In the genomic region with DNA sequence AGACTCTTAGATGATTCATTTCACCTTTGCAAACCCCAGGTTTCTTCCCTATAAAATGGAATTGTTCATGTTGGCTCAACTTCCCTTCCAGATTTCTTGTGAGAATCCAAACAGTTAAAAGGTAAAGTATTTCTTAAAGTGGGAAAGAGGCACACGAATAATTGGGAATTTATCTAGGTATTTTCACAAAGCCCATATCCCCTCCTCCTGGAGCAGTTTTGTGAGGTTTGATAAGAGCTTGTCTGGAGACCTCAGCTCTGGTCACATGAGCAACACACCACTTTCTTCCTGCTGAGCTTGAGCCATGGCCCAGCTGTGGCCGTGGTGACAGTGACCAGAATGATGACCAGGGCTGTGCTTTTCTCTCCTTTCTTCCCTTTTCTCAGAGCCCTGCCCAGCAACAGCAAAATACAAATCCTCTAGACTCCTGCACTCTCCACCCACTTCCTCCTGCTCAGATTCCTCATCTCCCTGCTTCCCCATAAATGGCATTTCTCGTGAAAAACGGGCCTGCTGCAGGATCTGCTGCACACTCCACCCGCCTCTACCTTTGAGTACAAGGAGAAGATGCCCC, we compare ENCODE assay signal across 15 cellular contexts.
A peak's percentile ranks its signal among the peaks of the same experiment; 100 is the strongest.
DNase-seq lines count a peak whose midpoint lies in the region; ATAC-seq and TF ChIP-seq lines count a peak whose summit lies in the region.
"Had no signal": no experiment of that assay in that cellular context is flagged by ENCODE, and none has a peak within 500 bp of the region (broad histone marks: within the 10 kb centered on the region; RNA-seq: fewer than 3 reads in every experiment).

No MANE protein-coding gene starts in this region.

- peak; percentile 85 for ATAC-seq in left ventricle myocardium superior

- TF ChIP-seq CTCF in H9 (conservative IDR thresholded peaks at IDR 0.05) (no peak), parathyroid adenoma (IDR thresholded peaks at IDR 0.05) (no peak)

- H3K56ac ChIP-seq in H9 (ENCODE audit: insufficient read length, low read depth, low read length): no peak overlapping the region

- H3K79me2 ChIP-seq in H9 (ENCODE audit: insufficient read depth, low read length): no peaks in the 10 kb centered on the region
- H3K79me2 ChIP-seq in parathyroid adenoma: no peaks in the 10 kb centered on the region
- no peaks in the 10 kb centered on the region for H3K79me2 ChIP-seq in Karpas-422 (ENCODE audit: low read length)

- H3K14ac ChIP-seq in H9 (ENCODE audit: insufficient read depth, low read length): peak overlapping the region; percentile 56; the same call in 1 of the 2 replicates

- no peak for DNase-seq in H9
- DNase-seq in UCSD-AML1 (lab: John Stamatoyannopoulos, UW; ENCODE audit: unreplicated experiment): peak; percentile 12
- DNase-seq in left ventricle myocardium superior: peak; percentile 42
- no peak for DNase-seq in stimulated activated CD4-positive, alpha-beta T cell treated with anti-CD3 and anti-CD28 coated beads, Interleukin-2, amount 100 ng/mL, for 48 hours
- DNase-seq in activated T-helper 2 cell treated with anti-CD3 and anti-CD28 coated beads, Interferon-gamma antibody, Interleukin-2, Interleukin-4, amounts not matched to agents 10 μg/mL and 5 μg/mL and 100 μg/mL, durations not matched to agents 14 hours and 24 hours and 36 hours (ENCODE audit: low spot score): no peak
- no peak for DNase-seq in Karpas-422
- DNase-seq in foreskin melanocyte: no peak
- DNase-seq: activated CD4-positive, alpha-beta T cell treated with anti-CD3 and anti-CD28 coated beads for 4 hours; NCI-H187 treated with DMSO at 0.1 percent for 48 hours; stimulated activated CD4-positive, alpha-beta T cell treated with anti-CD3 and anti-CD28 coated beads, Interleukin-4, amount 100 ng/mL, for 4 hours had no signal

- H2BK20ac ChIP-seq in H9 (ENCODE audit: low read depth, low read length, poor library complexity, severe bottlenecking): no peak overlapping the region

- H4K20me1 ChIP-seq in H9 (ENCODE audit: control insufficient read depth, insufficient read depth, insufficient read length): no peaks in the 10 kb centered on the region
- H4K20me1 ChIP-seq in Karpas-422 (ENCODE audit: insufficient read depth, low read depth, low read length): no peaks in the 10 kb centered on the region

- H3K27ac Mint-ChIP-seq in H9: no peak overlapping the region
- H3K27ac Mint-ChIP-seq in activated T-helper 2 cell treated with anti-CD3 and anti-CD28 coated beads, Interferon-gamma antibody, Interleukin-2, Interleukin-4, amounts not matched to agents 10 μg/mL and 5 μg/mL and 100 μg/mL, durations not matched to agents 14 hours and 24 hours and 36 hours: no peak overlapping the region
- H3K27ac Mint-ChIP-seq: memory B cell; stimulated activated naive CD8-positive, alpha-beta T cell treated with anti-CD3 and anti-CD28 coated beads, Interleukin-15, Interleukin-2, amounts not matched to agents 100 ng/mL and 50 ng/mL, for 24 hours had no signal

- no peak overlapping the region for H2BK15ac ChIP-seq in H9 (ENCODE audit: low read depth, low read length)

- no peak overlapping the region for H4K91ac ChIP-seq in H9 (ENCODE audit: insufficient read length, low read depth, low read length)

- H3K9me3 Mint-ChIP-seq in H9: no peaks in the 10 kb centered on the region; a peak in 1 of 5 replicates
- no peaks in the 10 kb centered on the region for H3K9me3 Mint-ChIP-seq in activated T-helper 2 cell treated with anti-CD3 and anti-CD28 coated beads, Interferon-gamma antibody, Interleukin-2, Interleukin-4, amounts not matched to agents 10 μg/mL and 5 μg/mL and 100 μg/mL, durations not matched to agents 14 hours and 24 hours and 36 hours
- H3K9me3 Mint-ChIP-seq: stimulated activated naive CD8-positive, alpha-beta T cell treated with anti-CD3 and anti-CD28 coated beads, Interleukin-15, Interleukin-2, amounts not matched to agents 100 ng/mL and 50 ng/mL, for 24 hours had no signal

- H3K27ac ChIP-seq in H9 (ENCODE audit: insufficient read length, low read depth, low read length): no peak overlapping the region
- H3K27ac ChIP-seq in parathyroid adenoma: no peak overlapping the region
- H3K27ac ChIP-seq in Karpas-422 (ENCODE audit: low read length): no peak overlapping the region
- H3K27ac ChIP-seq: C4-2B, prostate gland had no signal

- H3K79me1 ChIP-seq in H9 (ENCODE audit: insufficient read depth, low read depth, low read length, poor library complexity, severe bottlenecking): no peaks in the 10 kb centered on the region

- H3K4me2 ChIP-seq in H9 (ENCODE audit: insufficient read depth, insufficient read length, low read length): no peak overlapping the region
- no peak overlapping the region for H3K4me2 ChIP-seq in parathyroid adenoma (ENCODE audit: low read length)
- no peak overlapping the region for H3K4me2 ChIP-seq in Karpas-422 (ENCODE audit: low read depth, low read length, poor library complexity, severe bottlenecking)

- H2AK5ac ChIP-seq in H9 (ENCODE audit: insufficient read length, low read length): no peak overlapping the region

- no peaks in the 10 kb centered on the region for H3K36me3 Mint-ChIP-seq in H9 (ENCODE audit: insufficient read depth in 1 of 3, low read depth in 3 of 3)
- H3K36me3 Mint-ChIP-seq in activated T-helper 2 cell treated with anti-CD3 and anti-CD28 coated beads, Interferon-gamma antibody, Interleukin-2, Interleukin-4, amounts not matched to agents 10 μg/mL and 5 μg/mL and 100 μg/mL, durations not matched to agents 14 hours and 24 hours and 36 hours (ENCODE audit: low read depth): no peaks in the 10 kb centered on the region
- H3K36me3 Mint-ChIP-seq: memory B cell had no signal

- no peak overlapping the region for H2BK12ac ChIP-seq in H9 (ENCODE audit: insufficient read length, low read depth, low read length)

- H3T11ph ChIP-seq in H9 (ENCODE audit: low read length): no peak overlapping the region

- H3K27me3 Mint-ChIP-seq in H9 (ENCODE audit: low read depth): no peaks in the 10 kb centered on the region; the same call in none of the 2 replicates
- peaks cover 14% of the 10 kb centered on the region for H3K27me3 Mint-ChIP-seq in activated T-helper 2 cell treated with anti-CD3 and anti-CD28 coated beads, Interferon-gamma antibody, Interleukin-2, Interleukin-4, amounts not matched to agents 10 μg/mL and 5 μg/mL and 100 μg/mL, durations not matched to agents 14 hours and 24 hours and 36 hours (ENCODE audit: low read depth)

- H2BK120ac ChIP-seq in H9 (ENCODE audit: low read depth, low read length, poor library complexity, severe bottlenecking): no peak overlapping the region

- no peak overlapping the region for H2BK5ac ChIP-seq in H9 (ENCODE audit: insufficient read length, low read length)

- H3K27me3 ChIP-seq in H9 (ENCODE audit: insufficient read depth, low read length) (no peaks in the 10 kb centered on the region), parathyroid adenoma (ENCODE audit: control insufficient read depth, insufficient read depth, low read length) (no peaks in the 10 kb centered on the region), Karpas-422 (ENCODE audit: low read length) (no peaks in the 10 kb centered on the region)

- H2AFZ ChIP-seq in H9 (ENCODE audit: low read length) (no peak overlapping the region), parathyroid adenoma (peak overlapping the region; percentile 80), Karpas-422 (ENCODE audit: low read length) (no peak overlapping the region)

- H3K4me3 ChIP-seq in parathyroid adenoma (ENCODE audit: low read depth, low read length) (no peak overlapping the region), Karpas-422 (ENCODE audit: low read length) (no peak overlapping the region)
- H3K4me3 ChIP-seq: prostate gland had no signal

- no peak overlapping the region for H3K4me3 Mint-ChIP-seq in H9
- no peak overlapping the region for H3K4me3 Mint-ChIP-seq in activated T-helper 2 cell treated with anti-CD3 and anti-CD28 coated beads, Interferon-gamma antibody, Interleukin-2, Interleukin-4, amounts not matched to agents 10 μg/mL and 5 μg/mL and 100 μg/mL, durations not matched to agents 14 hours and 24 hours and 36 hours (ENCODE audit: low read depth)
- H3K4me3 Mint-ChIP-seq: memory B cell; stimulated activated naive CD8-positive, alpha-beta T cell treated with anti-CD3 and anti-CD28 coated beads, Interleukin-15, Interleukin-2, amounts not matched to agents 100 ng/mL and 50 ng/mL, for 24 hours had no signal

- no peaks in the 10 kb centered on the region for H3K9me2 ChIP-seq in Karpas-422 (replicated peaks; ENCODE audit: insufficient read depth, low read length)

- H4K5ac ChIP-seq in H9 (ENCODE audit: insufficient read length, low read depth, low read length): no peak overlapping the region

- WGBS in H9 (ENCODE audit: extremely low coverage, insufficient read length, low lambda C conversion rate): no CpG with 5 or more reads among the region's 5 CpGs

- H3K18ac ChIP-seq in H9 (ENCODE audit: insufficient read length, low read depth, low read length): no peak overlapping the region

- H3K4me1 ChIP-seq in H9 (ENCODE audit: insufficient read depth, low read length) (peaks cover 4% of the 10 kb centered on the region), parathyroid adenoma (peaks cover 2% of the 10 kb centered on the region), Karpas-422 (ENCODE audit: low read length) (no peaks in the 10 kb centered on the region)
- H3K4me1 ChIP-seq: prostate gland had no signal

- intact Hi-C loops in left ventricle myocardium superior (cut with micrococcal nuclease): no loop called here
- intact Hi-C loops in activated T-helper 2 cell treated with anti-CD3 and anti-CD28 coated beads, Interferon-gamma antibody, Interleukin-2, Interleukin-4, amounts not matched to agents 10 μg/mL and 5 μg/mL and 100 μg/mL, durations not matched to agents 14 hours and 24 hours and 36 hours (cut with micrococcal nuclease): no loop called here

- H3K36me3 ChIP-seq in parathyroid adenoma (ENCODE audit: control insufficient read depth, insufficient read depth, low read length) (no peaks in the 10 kb centered on the region), Karpas-422 (ENCODE audit: insufficient read depth, low read length) (no peaks in the 10 kb centered on the region)
- H3K36me3 ChIP-seq: prostate gland had no signal

- H3K9me3 ChIP-seq in H9 (ENCODE audit: control insufficient read depth, low read depth, low read length): no peaks in the 10 kb centered on the region
- H3K9me3 ChIP-seq in parathyroid adenoma (ENCODE audit: control insufficient read depth, low read length): no peaks in the 10 kb centered on the region
- H3K9me3 ChIP-seq in Karpas-422 (ENCODE audit: low read length): no peaks in the 10 kb centered on the region
- H3K9me3 ChIP-seq: prostate gland had no signal

- H3K9ac ChIP-seq in H9 (ENCODE audit: extremely low read depth, insufficient read length, low read length): no peak overlapping the region
- H3K9ac ChIP-seq in parathyroid adenoma: no peak overlapping the region
- H3K9ac ChIP-seq in Karpas-422 (ENCODE audit: low read length): no peak overlapping the region

- no peak overlapping the region for H3K4ac ChIP-seq in H9 (ENCODE audit: low read depth, low read length)

- no peaks in the 10 kb centered on the region for H3K23me2 ChIP-seq in H9 (ENCODE audit: insufficient read length, low read depth, low read length, poor library complexity, severe bottlenecking)

- H3K23ac ChIP-seq in H9 (ENCODE audit: insufficient read length, low read depth, low read length): no peak overlapping the region

- H3K4me1 Mint-ChIP-seq in H9: peaks cover 24 to 28% of the 10 kb centered on the region in 2 experiments
- H3K4me1 Mint-ChIP-seq in activated T-helper 2 cell treated with anti-CD3 and anti-CD28 coated beads, Interferon-gamma antibody, Interleukin-2, Interleukin-4, amounts not matched to agents 10 μg/mL and 5 μg/mL and 100 μg/mL, durations not matched to agents 14 hours and 24 hours and 36 hours (ENCODE audit: low read depth): no peaks in the 10 kb centered on the region
- H3K4me1 Mint-ChIP-seq: memory B cell had no signal

- H4K8ac ChIP-seq in H9 (replicated peaks; ENCODE audit: insufficient read length, low read depth, low read length): no peak overlapping the region

Comparison
In these comparisons a context has a peak if more than half of its experiments do, and no peak if none do; other contexts are left out.
1. DNase-seq: peak in UCSD-AML1 (single experiment) and left ventricle myocardium superior (single experiment); none in H9 (single experiment), stimulated activated CD4-positive, alpha-beta T cell treated with anti-CD3 and anti-CD28 coated beads, Interleukin-2, amount 100 ng/mL, for 48 hours (0 of 2), activated T-helper 2 cell treated with anti-CD3 and anti-CD28 coated beads, Interferon-gamma antibody, Interleukin-2, Interleukin-4, amounts not matched to agents 10 μg/mL and 5 μg/mL and 100 μg/mL, durations not matched to agents 14 hours and 24 hours and 36 hours (single experiment), Karpas-422 (single experiment) and foreskin melanocyte (single experiment).